9 cellular contexts compared by ENCODE assay signal in the genomic region with DNA sequence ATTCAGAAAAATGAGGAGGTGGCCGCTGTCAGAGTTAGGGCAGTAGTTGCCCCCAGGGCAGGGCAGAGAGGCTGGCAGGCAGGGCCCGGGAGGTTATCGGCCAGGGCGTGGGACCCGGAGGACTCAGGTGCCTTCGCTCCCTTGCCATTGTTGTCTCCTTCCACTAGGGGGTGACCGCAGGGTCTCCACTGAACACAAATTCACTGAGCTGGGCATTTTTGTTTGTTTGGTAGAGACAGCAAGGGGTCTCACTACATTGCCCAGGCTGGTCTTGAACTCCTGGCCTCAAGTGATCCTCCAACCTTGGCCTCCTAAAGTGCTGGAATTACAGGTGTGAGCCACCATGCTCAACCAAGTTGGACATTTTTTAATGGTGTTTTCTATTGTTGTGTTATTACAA. TPM values are rescaled to one million over a fixed set of nuclear protein-coding genes. Genes with fewer than 3 reads are reported as not detected.
DNase-seq lines count a peak whose midpoint lies in the region; FAIRE-seq and TF ChIP-seq lines count a peak whose summit lies in the region.
"Had no signal": no experiment of that assay in that cellular context is flagged by ENCODE, and none has a peak within 500 bp of the region (broad histone marks: within the 10 kb centered on the region; RNA-seq: fewer than 3 reads in every experiment).

No MANE protein-coding gene starts in this region.

- H3K27ac ChIP-seq in sigmoid colon (peak overlapping the region in 2 of 4 donors; percentile 23 to 94), vagina (no peak overlapping the region)

- intact Hi-C loops in sigmoid colon (cut with DNase I) (loop anchor here (5.0 kb wide), 1 partner anchor 39 kb away; no protein-coding TSS in a partner anchor), vagina (cut with DNase I) (no loop called here)

- FAIRE-seq in bronchial epithelial cell (lab: Jason Lieb, UNC), result no peak

- H3K36me3 ChIP-seq in bronchial epithelial cell (ENCODE audit: control insufficient read depth, insufficient read depth, low read length) (peaks cover 34% of the 10 kb centered on the region), sigmoid colon (peaks cover 17 to 58% (median 32%) of the 10 kb centered on the region in 4 donors), vagina (peaks cover 0 to 57% of the 10 kb centered on the region in 2 donors)

- H3K4me3 ChIP-seq in LNCaP clone FGC (ENCODE audit: low read depth, low read length) (no peak overlapping the region), bronchial epithelial cell (ENCODE audit: low read depth, low read length) (no peak overlapping the region), sigmoid colon (no peak overlapping the region), vagina (no peak overlapping the region)

- no peak for TF ChIP-seq EP300 in sigmoid colon (IDR thresholded peaks at IDR 0.05)

- 79 to 91% methylated on average over 7 of the region's 7 CpGs for WGBS in sigmoid colon, 2 donors

- TF ChIP-seq POLR2A in sigmoid colon (IDR thresholded peaks at IDR 0.05) (no peak), vagina (IDR thresholded peaks at IDR 0.05) (no peak)

- H3K9me3 ChIP-seq in sigmoid colon (no peaks in the 10 kb centered on the region), vagina (no peaks in the 10 kb centered on the region)

- TF ChIP-seq CTCF in LNCaP clone FGC (IDR thresholded peaks at IDR 0.05; ENCODE audit: control insufficient read depth, extremely low read depth, insufficient read depth) (peak; percentile 12; the same call in 1 of the 2 replicates), bronchial epithelial cell (IDR thresholded peaks at IDR 0.05; ENCODE audit: insufficient read depth, low read length, severe bottlenecking) (peak; percentile 50), sigmoid colon (IDR thresholded peaks at IDR 0.05) (peak in 3 of 4 experiments; percentile 11 to 39 (median 22)), vagina (IDR thresholded peaks at IDR 0.05) (no peak)

- H3K4me1 ChIP-seq in sigmoid colon, result peaks cover 0 to 21% (median 19%) of the 10 kb centered on the region in 4 donors
- H3K4me1 ChIP-seq in vagina, result peaks cover 6% of the 10 kb centered on the region

- H3K27me3 ChIP-seq in bronchial epithelial cell (ENCODE audit: control insufficient read depth, insufficient read depth, low read length) (no peaks in the 10 kb centered on the region), sigmoid colon (no peaks in the 10 kb centered on the region), vagina (no peaks in the 10 kb centered on the region)

- peak; percentile 12 for DNase-seq in NCI-H748 (lab: John Stamatoyannopoulos, UW; ENCODE audit: unreplicated experiment)
- no peak for DNase-seq in NCI-H748 treated with DMSO at 0.1 percent for 48 hours (lab: John Stamatoyannopoulos, UW)
- no peak for DNase-seq in LNCaP clone FGC (ENCODE audit: low read depth)
- no peak for DNase-seq in bronchial epithelial cell (ENCODE audit: low read depth)
- no peak for DNase-seq in sigmoid colon
- no peak for DNase-seq in T-helper 9 cell
- no peak for DNase-seq in vagina (ENCODE audit: extremely low spot score in 2 of 2)
- DNase-seq in pons (ENCODE audit: low spot score), result no peak
- DNase-seq: NCI-H510A treated with DMSO at 0.1 percent for 48 hours had no signal

RNA-seq across cellular contexts. Expression of gene CARS2, which starts 25.1 kb away (rescaled TPM):
- total RNA-seq in bronchial epithelial cell (108 and 152 TPM in 2 replicates), sigmoid colon (10 to 100 TPM; 44.1 to 77.5 (median 46.7) TPM), vagina (65.1 TPM)
- polyA plus RNA-seq in sigmoid colon, result 10 to 100 TPM; 35.4 to 75.9 (median 36.6) TPM

RNA-seq across cellular contexts. Expression of gene ING1, which starts 32.6 kb away (rescaled TPM):
- total RNA-seq in bronchial epithelial cell, result 13.4 and 19.1 TPM in 2 replicates
- 10 to 100 TPM; 16.8 to 24.0 (median 21.9) TPM for total RNA-seq in sigmoid colon
- 10 to 100 TPM; 11.3 to 16.2 (median 15.4) TPM for polyA plus RNA-seq in sigmoid colon
- total RNA-seq in vagina, result 25.5 TPM

Comparison
In these comparisons a context has a peak if more than half of its experiments do, and no peak if none do; other contexts are left out.
1. CTCF ChIP-seq: peak in LNCaP clone FGC (single experiment), bronchial epithelial cell (single experiment) and sigmoid colon (3 of 4); none in vagina (0 of 3).